In genomic region chr14:89308232-89308959, GRCh38 we compare ENCODE assay signal across 10 cellular contexts.
DNase-seq lines count a peak whose midpoint lies in the region; ATAC-seq and TF ChIP-seq lines count a peak whose summit lies in the region.
"Had no signal": no experiment of that assay in that cellular context is flagged by ENCODE, and none has a peak within 500 bp of the region (broad histone marks: within the 10 kb centered on the region; RNA-seq: fewer than 3 reads in every experiment).

No MANE protein-coding gene starts in this region.

- no peaks in the 10 kb centered on the region for H3K9me3 ChIP-seq in Loucy (ENCODE audit: insufficient read depth, low read depth, low read length)
- H3K9me3 ChIP-seq: upper lobe of left lung had no signal

- H3K36me3 ChIP-seq in Loucy (ENCODE audit: insufficient read depth, low read length): peaks cover 18% of the 10 kb centered on the region; the same call in 1 of the 2 replicates
- H3K36me3 ChIP-seq: upper lobe of left lung had no signal

- no peaks in the 10 kb centered on the region for H3K9me2 ChIP-seq in Loucy (replicated peaks; ENCODE audit: low read depth, low read length)

- peak; percentile 22; the same call in 1 of the 2 replicates for TF ChIP-seq CTCF in Loucy (conservative IDR thresholded peaks at IDR 0.05; ENCODE audit: low read length)

- H3K79me2 ChIP-seq in Loucy (ENCODE audit: insufficient read depth, low read length): peaks cover 77% of the 10 kb centered on the region

- peaks cover 17% of the 10 kb centered on the region for H3K4me1 ChIP-seq in Loucy (ENCODE audit: insufficient read depth, low read length, poor library complexity, severe bottlenecking)

- H2AFZ ChIP-seq in Loucy (ENCODE audit: low read length): no peak overlapping the region

- no peaks in the 10 kb centered on the region for H3F3A ChIP-seq in Loucy (ENCODE audit: low read depth)

- H3K4me3 ChIP-seq in Loucy (ENCODE audit: low read length, poor library complexity, severe bottlenecking): no peak overlapping the region
- H3K4me3 ChIP-seq: upper lobe of left lung had no signal

- intact Hi-C loops in Right ventricle myocardium superior (cut with DNase I): loop anchor here (10.0 kb wide), 1 partner anchor 106 kb away; the partner anchor contains the start of gene FOXN3
- intact Hi-C loops in sciatic nerve (cut with DNase I): no loop called here

- peak; percentile 62 for DNase-seq in ELF-1 (ENCODE audit: low read depth, low spot score)
- peak; percentile 45 for DNase-seq in globus pallidus (ENCODE audit: low spot score)
- no peak for DNase-seq in Right ventricle myocardium superior
- DNase-seq in retina: no peak
- DNase-seq in sciatic nerve (ENCODE audit: low spot score): no peak
- DNase-seq in putamen (ENCODE audit: low spot score): no peak
- DNase-seq: T-helper 17 cell had no signal

- peaks cover 38% of the 10 kb centered on the region for H4K20me1 ChIP-seq in Loucy (ENCODE audit: insufficient read depth, low read length, poor library complexity, severe bottlenecking)

- no peaks in the 10 kb centered on the region for H3K27me3 ChIP-seq in Loucy (ENCODE audit: insufficient read depth, low read length, poor library complexity, severe bottlenecking)
- H3K27me3 ChIP-seq: upper lobe of left lung had no signal

- H3K4me2 ChIP-seq in Loucy (ENCODE audit: low read depth, low read length, poor library complexity, severe bottlenecking): no peak overlapping the region

- ATAC-seq in GM19395 (IDR thresholded peaks at IDR 0.05; ENCODE audit: unreplicated experiment): peak; percentile 42
- no peak for ATAC-seq in Right ventricle myocardium superior (ENCODE audit: poor library complexity)
- ATAC-seq in sciatic nerve: no peak
- ATAC-seq: T-helper 17 cell had no signal

- no peak overlapping the region for H3K9ac ChIP-seq in Loucy (ENCODE audit: low read depth, low read length, poor library complexity, severe bottlenecking)

Comparison
In these comparisons a context has a peak if more than half of its experiments do, and no peak if none do; other contexts are left out.
1. DNase-seq: peak in ELF-1 (single experiment) and globus pallidus (single experiment); none in Right ventricle myocardium superior (single experiment), retina (single experiment), sciatic nerve (single experiment) and putamen (single experiment).